In genomic region chr2:231056453-231057416, GRCh38 we compare ENCODE assay signal across 8 cellular contexts. TPM values are rescaled to one million over a fixed set of nuclear protein-coding genes. Genes with fewer than 3 reads are reported as not detected.
DNase-seq lines count a peak whose midpoint lies in the region; ATAC-seq, FAIRE-seq and TF ChIP-seq lines count a peak whose summit lies in the region.

TSS of gene PSMD1 (plus strand) at chr2:231056867. CDS start at chr2:231057026, 159 bp downstream.

- no peaks in the 10 kb centered on the region for H3F3A ChIP-seq in OCI-LY1 (ENCODE audit: insufficient read depth, low read length)

- peak within 1 kb of the TSS; percentile 100 for H3K27ac Mint-ChIP-seq in mesothelial cell of epicardium

- no peaks in the 10 kb centered on the region for H3K9me2 ChIP-seq in OCI-LY1 (ENCODE audit: low read depth, low read length)

- H3K9me3 Mint-ChIP-seq in mesothelial cell of epicardium = no peaks in the 10 kb centered on the region

- H3K9ac ChIP-seq in HUES6 (ENCODE audit: low read length) (peak within 1 kb of the TSS; percentile 94), OCI-LY1 (ENCODE audit: low read length) (peak within 1 kb of the TSS; percentile 92)

- H2AFZ ChIP-seq in OCI-LY1 (ENCODE audit: low read length) = no peak within 1 kb of the TSS

- TF ChIP-seq CTCF in OCI-LY1 (IDR thresholded peaks at IDR 0.05; ENCODE audit: low read length) (peak; percentile 89), mesothelial cell of epicardium (IDR thresholded peaks at IDR 0.05; ENCODE audit: unreplicated experiment) (peak; percentile 79)

- H3K4me3 ChIP-seq in HUES6 (ENCODE audit: low read depth, low read length) (peak within 1 kb of the TSS; percentile 90), OCI-LY1 (ENCODE audit: low read depth, low read length, poor library complexity, severe bottlenecking) (peak within 1 kb of the TSS; percentile 87)

- H3K36me3 ChIP-seq in HUES6 (ENCODE audit: control insufficient read depth, insufficient read depth, low read length) (peaks cover 15% of the 10 kb centered on the region), OCI-LY1 (ENCODE audit: insufficient read depth, low read length) (peaks cover 29% of the 10 kb centered on the region)

- H3K4me3 Mint-ChIP-seq in mesothelial cell of epicardium = peak within 1 kb of the TSS; percentile 98

- H3K79me2 ChIP-seq in OCI-LY1 (ENCODE audit: insufficient read depth, low read length) = peaks cover 47% of the 10 kb centered on the region

- peaks cover 3% of the 10 kb centered on the region for H3K27me3 Mint-ChIP-seq in mesothelial cell of epicardium (ENCODE audit: low read depth)

- no peaks in the 10 kb centered on the region for H3K36me3 Mint-ChIP-seq in mesothelial cell of epicardium

- peak within 1 kb of the TSS; percentile 98 for H3K27ac ChIP-seq in HUES6 (ENCODE audit: low read depth, low read length)
- peak within 1 kb of the TSS; percentile 71 for H3K27ac ChIP-seq in OCI-LY1 (ENCODE audit: low read depth, low read length, poor library complexity, severe bottlenecking)

- peaks cover 30% of the 10 kb centered on the region for H3K4me1 Mint-ChIP-seq in mesothelial cell of epicardium

- H4K20me1 ChIP-seq in OCI-LY1 (ENCODE audit: insufficient read depth, low read length) = no peaks in the 10 kb centered on the region

- H3K4me1 ChIP-seq in HUES6 (ENCODE audit: control insufficient read depth, insufficient read depth, low read length) (peaks cover 11% of the 10 kb centered on the region; the same call in 1 of the 2 replicates), OCI-LY1 (ENCODE audit: insufficient read depth, low read length, severe bottlenecking) (peaks cover 34% of the 10 kb centered on the region)

- DNase-seq in DMS 273 (lab: John Stamatoyannopoulos, UW; ENCODE audit: unreplicated experiment) = peak; percentile 96
- DNase-seq in activated CD8-positive, alpha-beta memory T cell treated with anti-CD3 and anti-CD28 coated beads, Interleukin-2, amount 50 U/mL, for 4 hours = peak; percentile 92
- peak; percentile 86 to 94 for DNase-seq in mesothelial cell of epicardium (ENCODE audit: low spot score in 2 of 2, unreplicated experiment in 2 of 2)
- peak; percentile 84 to 87 for DNase-seq in stimulated activated CD8-positive, alpha-beta memory T cell treated with anti-CD3 and anti-CD28 coated beads, Interleukin-15, amount 100 ng/mL, for 48 hours (ENCODE audit: low read depth in 2 of 2)

- peak; percentile 88 for FAIRE-seq in endometrium (lab: Jason Lieb, UNC)

- H3K9me3 ChIP-seq in HUES6 (ENCODE audit: control insufficient read depth, insufficient read depth, low read depth, low read length) = no peaks in the 10 kb centered on the region
- H3K9me3 ChIP-seq in OCI-LY1 (ENCODE audit: low read length) = no peaks in the 10 kb centered on the region

- H3K27me3 ChIP-seq in HUES6 (ENCODE audit: control insufficient read depth, insufficient read depth, low read length) = peaks cover 27% of the 10 kb centered on the region
- no peaks in the 10 kb centered on the region for H3K27me3 ChIP-seq in OCI-LY1 (ENCODE audit: insufficient read depth, low read length)

- ATAC-seq in GM21423 (IDR thresholded peaks at IDR 0.05; ENCODE audit: unreplicated experiment) = peak; percentile 71

- H3K4me2 ChIP-seq in OCI-LY1 (ENCODE audit: low read length) = peak within 1 kb of the TSS; percentile 80

RNA-seq across cellular contexts. Expression of gene PSMD1, which starts in this region (rescaled TPM):
- 78.9 to 83.6 TPM (median 83.3 TPM) in 3 replicates for total RNA-seq in mesothelial cell of epicardium

Comparison
In these comparisons a context has a peak if more than half of its experiments do, and no peak if none do; other contexts are left out.
1. Peak in every context shown above with its lines: DNase-seq, ATAC-seq, H3K4me3 ChIP-seq and H3K27ac ChIP-seq.